Comparison of ENCODE assay signal across 1 cellular context in genomic region chr12:65948320-65949008, GRCh38.
A peak's percentile ranks its signal among the peaks of the same experiment; 100 is the strongest.
TF ChIP-seq lines count a peak whose summit lies in the region.

No MANE protein-coding gene starts in this region.

TF ChIP-seq in HEK293, 187 proteins besides CTCF, POLR2A, EP300 and RAD21 (continued from another document and continues in another):
- TF ChIP-seq ZNF488 (tag by site-specific recombination; IDR thresholded peaks at IDR 0.05), result no peak
- TF ChIP-seq GLI2 (tag by site-specific recombination; IDR thresholded peaks at IDR 0.05; ENCODE audit: borderline replicate concordance, low read depth), result no peak
- no peak for TF ChIP-seq ZNF391 (tag by site-specific recombination; IDR thresholded peaks at IDR 0.05; ENCODE audit: borderline replicate concordance, low read depth)
- TF ChIP-seq ZNF558 (tag by site-specific recombination; IDR thresholded peaks at IDR 0.05), result no peak
- TF ChIP-seq ZNF513 (tag by site-specific recombination; IDR thresholded peaks at IDR 0.05), result no peak
- no peak for TF ChIP-seq KLF10 (tag by site-specific recombination; IDR thresholded peaks at IDR 0.05)
- no peak for TF ChIP-seq ZNF768 (tag by site-specific recombination; IDR thresholded peaks at IDR 0.05)
- TF ChIP-seq ZBTB8A (tag by site-specific recombination; IDR thresholded peaks at IDR 0.05), result no peak
- no peak for TF ChIP-seq PBX3 (CRISPR knock-in tag; IDR thresholded peaks at IDR 0.05)
- TF ChIP-seq ZNF785 (tag by site-specific recombination; IDR thresholded peaks at IDR 0.05), result no peak
- no peak for TF ChIP-seq ZNF155 (tag by site-specific recombination; IDR thresholded peaks at IDR 0.05)
- peak; percentile 74 for TF ChIP-seq MZF1 (tag by site-specific recombination; IDR thresholded peaks at IDR 0.05; ENCODE audit: borderline replicate concordance)
- TF ChIP-seq BCL11B (tag by site-specific recombination; IDR thresholded peaks at IDR 0.05; ENCODE audit: low read depth), result no peak
- no peak for TF ChIP-seq KLF1 (tag by site-specific recombination; IDR thresholded peaks at IDR 0.05)
- TF ChIP-seq ZNF514 (tag by site-specific recombination; IDR thresholded peaks at IDR 0.05), result no peak
- no peak for TF ChIP-seq ZNF433 (tag by site-specific recombination; IDR thresholded peaks at IDR 0.05; ENCODE audit: low read depth)
- no peak for TF ChIP-seq ZNF280C (tag by site-specific recombination; IDR thresholded peaks at IDR 0.05)
- no peak for TF ChIP-seq ZNF132 (tag by site-specific recombination; IDR thresholded peaks at IDR 0.05; ENCODE audit: borderline replicate concordance)
- peak; percentile 27; the same call in 1 of the 2 replicates for TF ChIP-seq ZFP37 (tag by site-specific recombination; IDR thresholded peaks at IDR 0.05)
- TF ChIP-seq ZNF830 (tag by site-specific recombination; IDR thresholded peaks at IDR 0.05; ENCODE audit: low read depth), result no peak
- TF ChIP-seq SP3 (tag by site-specific recombination; IDR thresholded peaks at IDR 0.05), result no peak
- no peak for TF ChIP-seq ZBTB48 (tag by site-specific recombination; IDR thresholded peaks at IDR 0.05)
- no peak for TF ChIP-seq SETDB1 (IDR thresholded peaks at IDR 0.05; ENCODE audit: insufficient read length, low read length)
- no peak for TF ChIP-seq HIC1 (tag by site-specific recombination; IDR thresholded peaks at IDR 0.05)
- no peak for TF ChIP-seq ATF2 (tag by site-specific recombination; IDR thresholded peaks at IDR 0.05; ENCODE audit: low read depth)
- no peak for TF ChIP-seq ZNF521 (tag by site-specific recombination; IDR thresholded peaks at IDR 0.05)
- no peak for TF ChIP-seq ZNF239 (tag by site-specific recombination; IDR thresholded peaks at IDR 0.05)
- TF ChIP-seq ZFP41 (tag by site-specific recombination; IDR thresholded peaks at IDR 0.05; ENCODE audit: borderline replicate concordance), result no peak
- TF ChIP-seq ZNF548 (tag by site-specific recombination; IDR thresholded peaks at IDR 0.05), result no peak
- TF ChIP-seq KLF16 (tag by site-specific recombination; IDR thresholded peaks at IDR 0.05), result no peak
- TF ChIP-seq ZNF416 (tag by site-specific recombination; IDR thresholded peaks at IDR 0.05), result no peak
- no peak for TF ChIP-seq ZFHX2 (tag by site-specific recombination; conservative IDR thresholded peaks at IDR 0.05)
- no peak for TF ChIP-seq ZNF501 (tag by site-specific recombination; IDR thresholded peaks at IDR 0.05)
- no peak for TF ChIP-seq ZNF114 (tag by site-specific recombination; IDR thresholded peaks at IDR 0.05)
- TF ChIP-seq ZNF133 (tag by site-specific recombination; IDR thresholded peaks at IDR 0.05), result no peak
- TF ChIP-seq BCL11A (tag by site-specific recombination; IDR thresholded peaks at IDR 0.05; ENCODE audit: low read depth), result no peak
- peak; percentile 90 for TF ChIP-seq SCRT2 (tag by site-specific recombination; IDR thresholded peaks at IDR 0.05)
- no peak for TF ChIP-seq ZNF76 (tag by site-specific recombination; IDR thresholded peaks at IDR 0.05; ENCODE audit: borderline replicate concordance, low read depth)
- TF ChIP-seq TSHZ1 (tag by site-specific recombination; IDR thresholded peaks at IDR 0.05; ENCODE audit: borderline replicate concordance), result no peak
- TF ChIP-seq ZEB2 (tag by site-specific recombination; IDR thresholded peaks at IDR 0.05), result peak; percentile 84
- no peak for TF ChIP-seq ZNF529 (tag by site-specific recombination; IDR thresholded peaks at IDR 0.05; ENCODE audit: insufficient replicate concordance)
- no peak for TF ChIP-seq TCF7L2 (IDR thresholded peaks at IDR 0.05; ENCODE audit: borderline replicate concordance, low read depth, low read length)
- TF ChIP-seq SALL2 (tag by site-specific recombination; IDR thresholded peaks at IDR 0.05; ENCODE audit: borderline replicate concordance), result no peak
- TF ChIP-seq KLF9 (tag by site-specific recombination; IDR thresholded peaks at IDR 0.05; ENCODE audit: low read depth), result no peak
- no peak for TF ChIP-seq ZNF2 (tag by site-specific recombination; IDR thresholded peaks at IDR 0.05)
- TF ChIP-seq ZNF449 (tag by site-specific recombination; IDR thresholded peaks at IDR 0.05), result no peak
- TF ChIP-seq ZSCAN18 (tag by site-specific recombination; IDR thresholded peaks at IDR 0.05), result no peak
- no peak for TF ChIP-seq ZIC2 (tag by site-specific recombination; IDR thresholded peaks at IDR 0.05)
- TF ChIP-seq EGR2 (tag by site-specific recombination; IDR thresholded peaks at IDR 0.05; ENCODE audit: low read depth), result no peak
- no peak for TF ChIP-seq TRIM28 (IDR thresholded peaks at IDR 0.05; ENCODE audit: borderline replicate concordance, low read length)
- TF ChIP-seq ZBTB6 (tag by site-specific recombination; IDR thresholded peaks at IDR 0.05), result no peak
